Comparison of ENCODE assay signal across 9 cellular contexts in the genomic region with DNA sequence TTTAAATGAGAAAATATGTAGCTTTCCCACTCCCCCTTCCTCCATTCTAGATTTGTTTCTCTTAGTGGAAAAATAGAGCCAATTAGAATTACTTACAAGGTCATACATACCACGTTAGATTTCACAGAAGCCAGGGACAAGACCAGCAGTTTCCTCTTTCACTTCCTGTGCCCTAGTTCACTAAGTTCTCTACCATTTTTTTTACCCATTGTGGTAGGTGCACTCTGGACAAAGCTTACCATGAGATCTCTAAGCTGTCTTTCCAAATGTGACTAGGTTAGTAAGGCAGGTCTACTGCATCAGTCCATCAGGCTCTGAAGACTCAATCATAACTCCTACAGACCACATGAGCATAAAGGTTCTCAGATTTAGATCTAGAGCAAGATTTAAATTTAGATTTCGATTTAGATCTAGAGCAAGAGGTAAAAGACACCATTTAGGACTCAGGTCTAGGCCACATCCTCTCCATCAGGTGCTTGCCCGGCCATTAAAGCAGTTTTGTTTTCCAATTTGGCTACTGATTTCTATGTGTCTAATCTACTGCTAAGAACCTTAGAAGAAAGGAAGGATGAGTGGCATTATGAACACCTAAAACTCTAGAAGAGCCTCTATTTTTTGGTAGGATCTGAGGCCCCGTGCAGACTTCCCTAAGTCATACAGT.
A peak's percentile ranks its signal among the peaks of the same experiment; 100 is the strongest.
DNase-seq lines count a peak whose midpoint lies in the region; ATAC-seq, FAIRE-seq and TF ChIP-seq lines count a peak whose summit lies in the region.
"Had no signal": no experiment of that assay in that cellular context is flagged by ENCODE, and none has a peak within 500 bp of the region (broad histone marks: within the 10 kb centered on the region; RNA-seq: fewer than 3 reads in every experiment).

No MANE protein-coding gene starts in this region.

- no peaks in the 10 kb centered on the region for H3K36me3 ChIP-seq in right atrium auricular region

- H3K4me3 ChIP-seq in right atrium auricular region = no peak overlapping the region

- intact Hi-C loops in Right ventricle myocardium superior (cut with DNase I) = no loop called here

- DNase-seq in GM12891 (ENCODE audit: insufficient read length, low spot score) (peak; percentile 28), dermis blood vessel endothelial cell (peak; percentile 47), urothelium cell line (ENCODE audit: low spot score) (no peak), C1 segment of cervical spinal cord (lab: John Stamatoyannopoulos, UW) (no peak), right atrium auricular region (ENCODE audit: low spot score) (no peak), Right ventricle myocardium superior (no peak)
- DNase-seq: effector CD8-positive, alpha-beta T cell had no signal

- ATAC-seq in GM21423 (IDR thresholded peaks at IDR 0.05; ENCODE audit: unreplicated experiment) (peak; percentile 85), HG03558 (IDR thresholded peaks at IDR 0.05; ENCODE audit: extremely low read depth, unreplicated experiment) (peak; percentile 60), Right ventricle myocardium superior (ENCODE audit: poor library complexity) (no peak)

- no peak for TF ChIP-seq CTCF in right atrium auricular region (IDR thresholded peaks at IDR 0.05)

- H3K9me3 ChIP-seq in right atrium auricular region = no peaks in the 10 kb centered on the region

- H3K27me3 ChIP-seq in right atrium auricular region = no peaks in the 10 kb centered on the region

- no peaks in the 10 kb centered on the region for H3K4me1 ChIP-seq in right atrium auricular region

- H3K27ac ChIP-seq in right atrium auricular region = no peak overlapping the region

- FAIRE-seq in GM12891 (lab: Jason Lieb, UNC) (peak; percentile 83), urothelium cell line (lab: Jason Lieb, UNC) (no peak)

- TF ChIP-seq POLR2A in GM12891 (IDR thresholded peaks at IDR 0.05; ENCODE audit: low read depth, low read length) = no peak

TF ChIP-seq in GM12891, 5 proteins besides CTCF, POLR2A, EP300 and RAD21:
- TF ChIP-seq SPI1 (IDR thresholded peaks at IDR 0.05; ENCODE audit: low read depth, low read length) (peak; percentile 80), POLR2AphosphoS5 (IDR thresholded peaks at IDR 0.05; ENCODE audit: low read depth, low read length) (no peak)

Comparison
In these comparisons a context has a peak if more than half of its experiments do, and no peak if none do; other contexts are left out.
1. DNase-seq: peak in GM12891 (single experiment) and dermis blood vessel endothelial cell (single experiment); none in urothelium cell line (single experiment), C1 segment of cervical spinal cord (0 of 14), right atrium auricular region (single experiment) and Right ventricle myocardium superior (single experiment).